Comparison of ENCODE assay signal across 22 cellular contexts in genomic region chr6:159997498-159998101, GRCh38. TPM values are rescaled to one million over a fixed set of nuclear protein-coding genes. Genes with fewer than 3 reads are reported as not detected.
DNase-seq lines count a peak whose midpoint lies in the region; ATAC-seq and TF ChIP-seq lines count a peak whose summit lies in the region.
"Had no signal": no experiment of that assay in that cellular context is flagged by ENCODE, and none has a peak within 500 bp of the region (broad histone marks: within the 10 kb centered on the region; RNA-seq: fewer than 3 reads in every experiment).

No MANE protein-coding gene starts in this region.

- H3K27ac Mint-ChIP-seq in activated naive CD4-positive, alpha-beta T cell treated with anti-CD3 and anti-CD28 coated beads, Interleukin-2, amount 50 U/mL, for 72 hours = peak overlapping the region; percentile 48 to 89
- peak overlapping the region; percentile 39 for H3K27ac Mint-ChIP-seq in activated naive CD8-positive, alpha-beta T cell treated with anti-CD3 and anti-CD28 coated beads, Interleukin-2, amount 10 ng/mL, durations not matched to agents 7 days and 5 days
- peak overlapping the region; percentile 59 for H3K27ac Mint-ChIP-seq in mesothelial cell of epicardium
- H3K27ac Mint-ChIP-seq: dendritic cell treated with granulocyte-macrophage colony-stimulating factor and Interleukin-4, amounts not matched to agents 40 ng/mL and 50 ng/mL, for 4 days had no signal

- ATAC-seq in activated naive CD4-positive, alpha-beta T cell treated with anti-CD3 and anti-CD28 coated beads, Interleukin-2, amount 50 U/mL, for 72 hours = no peak
- no peak for ATAC-seq in activated naive CD8-positive, alpha-beta T cell treated with anti-CD3 and anti-CD28 coated beads, Interleukin-2, amount 10 ng/mL, durations not matched to agents 7 days and 5 days (ENCODE audit: low read depth)
- no peak for ATAC-seq in HG03442 (IDR thresholded peaks at IDR 0.05; ENCODE audit: unreplicated experiment)
- ATAC-seq: gastrocnemius medialis had no signal

- H3K4me3 Mint-ChIP-seq in activated naive CD8-positive, alpha-beta T cell treated with anti-CD3 and anti-CD28 coated beads, Interleukin-2, amount 10 ng/mL, durations not matched to agents 7 days and 5 days = no peak overlapping the region
- H3K4me3 Mint-ChIP-seq in mesothelial cell of epicardium = no peak overlapping the region
- H3K4me3 Mint-ChIP-seq: dendritic cell treated with granulocyte-macrophage colony-stimulating factor and Interleukin-4, amounts not matched to agents 40 ng/mL and 50 ng/mL, for 4 days had no signal

- no peak for TF ChIP-seq CTCF in mesothelial cell of epicardium (IDR thresholded peaks at IDR 0.05; ENCODE audit: unreplicated experiment)

- no peak for DNase-seq in activated naive CD4-positive, alpha-beta T cell treated with anti-CD3 and anti-CD28 coated beads, Interleukin-2, amount 50 U/mL, for 72 hours (ENCODE audit: low spot score in 2 of 2)
- DNase-seq in activated naive CD4-positive, alpha-beta T cell treated with anti-CD3 and anti-CD28 coated beads, Interleukin-2, amount 50 U/mL, for 16 hours = no peak
- no peak for DNase-seq in activated naive CD8-positive, alpha-beta T cell treated with anti-CD3 and anti-CD28 coated beads, Interleukin-2, amount 10 ng/mL, durations not matched to agents 7 days and 5 days
- no peak for DNase-seq in mesothelial cell of epicardium (ENCODE audit: low spot score in 2 of 2, unreplicated experiment in 2 of 2)
- DNase-seq in NCI-H2227 treated with DMSO at 0.1 percent for 48 hours (lab: John Stamatoyannopoulos, UW) = no peak
- DNase-seq in NCI-H1436 (lab: John Stamatoyannopoulos, UW) = no peak
- DNase-seq: ACHN; activated naive CD4-positive, alpha-beta T cell; gastrocnemius medialis; KBM-7; mesenchymal stem cell; MG63; NCI-H1417; NCI-H2081 treated with DMSO at 0.1 percent for 48 hours; NCI-H345; NCI-H774; occipital lobe; SW 1271; T1000; WERI-Rb-1 had no signal

- H3K4me1 Mint-ChIP-seq in activated naive CD8-positive, alpha-beta T cell treated with anti-CD3 and anti-CD28 coated beads, Interleukin-2, amount 10 ng/mL, durations not matched to agents 7 days and 5 days = peaks cover 42% of the 10 kb centered on the region
- H3K4me1 Mint-ChIP-seq in mesothelial cell of epicardium = peaks cover 11% of the 10 kb centered on the region

- H3K27me3 Mint-ChIP-seq in activated naive CD8-positive, alpha-beta T cell treated with anti-CD3 and anti-CD28 coated beads, Interleukin-2, amount 10 ng/mL, durations not matched to agents 7 days and 5 days = no peaks in the 10 kb centered on the region
- no peaks in the 10 kb centered on the region for H3K27me3 Mint-ChIP-seq in mesothelial cell of epicardium (ENCODE audit: low read depth)
- H3K27me3 Mint-ChIP-seq: dendritic cell treated with granulocyte-macrophage colony-stimulating factor and Interleukin-4, amounts not matched to agents 40 ng/mL and 50 ng/mL, for 4 days had no signal

- peaks cover 48 to 71% of the 10 kb centered on the region in 2 donors for H3K36me3 Mint-ChIP-seq in activated naive CD4-positive, alpha-beta T cell treated with anti-CD3 and anti-CD28 coated beads, Interleukin-2, amount 50 U/mL, for 72 hours
- peaks cover 70% of the 10 kb centered on the region for H3K36me3 Mint-ChIP-seq in activated naive CD8-positive, alpha-beta T cell treated with anti-CD3 and anti-CD28 coated beads, Interleukin-2, amount 10 ng/mL, durations not matched to agents 7 days and 5 days
- H3K36me3 Mint-ChIP-seq in mesothelial cell of epicardium = peaks cover 45% of the 10 kb centered on the region

- H3K9me3 Mint-ChIP-seq in activated naive CD4-positive, alpha-beta T cell treated with anti-CD3 and anti-CD28 coated beads, Interleukin-2, amount 50 U/mL, for 72 hours = peaks cover 10 to 14% of the 10 kb centered on the region in 2 donors
- peaks cover 18% of the 10 kb centered on the region for H3K9me3 Mint-ChIP-seq in activated naive CD8-positive, alpha-beta T cell treated with anti-CD3 and anti-CD28 coated beads, Interleukin-2, amount 10 ng/mL, durations not matched to agents 7 days and 5 days
- H3K9me3 Mint-ChIP-seq in mesothelial cell of epicardium = peaks cover 13% of the 10 kb centered on the region

- POLR2A ChIA-PET in activated naive CD8-positive, alpha-beta T cell treated with anti-CD3 and anti-CD28 coated beads, Interleukin-2, amount 10 ng/mL, durations not matched to agents 7 days and 5 days (lab: Charles Lee) = no interaction called here

RNA-seq across cellular contexts. Expression of gene IGF2R, which starts 28.7 kb away (rescaled TPM):
- total RNA-seq in activated naive CD4-positive, alpha-beta T cell treated with anti-CD3 and anti-CD28 coated beads, Interleukin-2, amount 50 U/mL, for 72 hours = 100 to 1,000 TPM in 1 of 2 donors, 10 to 100 TPM in 1; 73.8 to 105 TPM
- total RNA-seq in activated naive CD8-positive, alpha-beta T cell treated with anti-CD3 and anti-CD28 coated beads, Interleukin-2, amount 10 ng/mL, durations not matched to agents 7 days and 5 days = 10 to 100 TPM; 75.0 to 77.7 TPM
- total RNA-seq in mesothelial cell of epicardium = 107 to 112 TPM (median 111 TPM) in 3 replicates
